ENCODE assay signal across 8 cellular contexts in genomic region chr2:3282056-3282998, GRCh38.
DNase-seq lines count a peak whose midpoint lies in the region; ATAC-seq lines count a peak whose summit lies in the region.

No MANE protein-coding gene starts in this region.

- H3K27ac Mint-ChIP-seq in activated naive CD4-positive, alpha-beta T cell treated with anti-CD3 and anti-CD28 coated beads, Interleukin-2, amount 50 U/mL, for 72 hours, result no peak overlapping the region

- in situ Hi-C loops in ACHN (cut with HindIII; ENCODE audit: low pct_ligation_motif_present, low pct_unique_long_range_greater_than_20kb, low sequenced_read_pairs), result no loop called here

- peaks cover 15 to 28% of the 10 kb centered on the region in 2 donors for H3K36me3 Mint-ChIP-seq in activated naive CD4-positive, alpha-beta T cell treated with anti-CD3 and anti-CD28 coated beads, Interleukin-2, amount 50 U/mL, for 72 hours

- DNase-seq in ACHN (peak; percentile 97), NCI-H146 treated with DMSO at 0.1 percent for 48 hours (lab: John Stamatoyannopoulos, UW; ENCODE audit: unreplicated experiment) (peak; percentile 62), astrocyte of the hippocampus (ENCODE audit: low read depth, low spot score) (peak; percentile 93), kidney tubule cell (ENCODE audit: low spot score) (peak; percentile 98), NCI-H1930 (lab: John Stamatoyannopoulos, UW) (no peak)
- no peak for DNase-seq in activated naive CD4-positive, alpha-beta T cell treated with anti-CD3 and anti-CD28 coated beads, Interleukin-2, amount 50 U/mL, for 72 hours (ENCODE audit: low spot score in 2 of 2)

- peaks cover 6 to 9% of the 10 kb centered on the region in 2 donors for H3K9me3 Mint-ChIP-seq in activated naive CD4-positive, alpha-beta T cell treated with anti-CD3 and anti-CD28 coated beads, Interleukin-2, amount 50 U/mL, for 72 hours

- ATAC-seq in GM18517 (IDR thresholded peaks at IDR 0.05; ENCODE audit: unreplicated experiment), result no peak
- no peak for ATAC-seq in activated naive CD4-positive, alpha-beta T cell treated with anti-CD3 and anti-CD28 coated beads, Interleukin-2, amount 50 U/mL, for 72 hours
- no peak for ATAC-seq in HG03378 (IDR thresholded peaks at IDR 0.05; ENCODE audit: unreplicated experiment)

Comparison
In these comparisons a context has a peak if more than half of its experiments do, and no peak if none do; other contexts are left out.
1. DNase-seq: peak in ACHN (single experiment), NCI-H146 treated with DMSO at 0.1 percent for 48 hours (single experiment), astrocyte of the hippocampus (single experiment) and kidney tubule cell (single experiment); none in NCI-H1930 (0 of 2) and activated naive CD4-positive, alpha-beta T cell treated with anti-CD3 and anti-CD28 coated beads, Interleukin-2, amount 50 U/mL, for 72 hours (0 of 2).